ENCODE assay signal across 35 cellular contexts in the genomic region with DNA sequence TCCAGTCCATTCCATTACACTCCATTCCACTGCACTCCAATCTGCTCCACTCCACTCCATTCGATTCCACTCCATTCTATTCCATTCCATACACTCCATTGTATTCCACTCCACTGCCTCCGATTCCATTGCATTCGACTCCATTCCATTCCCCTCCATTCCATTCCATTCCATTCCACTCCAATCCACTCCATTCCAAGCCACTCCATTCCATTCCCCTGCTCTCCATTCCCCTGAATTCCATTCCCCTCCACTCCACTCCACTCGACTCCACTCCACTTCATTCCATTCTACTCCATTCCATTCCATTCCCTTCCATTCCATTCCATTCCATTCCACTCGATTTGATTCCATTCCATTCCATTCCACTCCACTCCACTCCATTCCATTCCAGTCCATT. TPM values are rescaled to one million over a fixed set of nuclear protein-coding genes. Genes with fewer than 3 reads are reported as not detected.
"Had no signal": no experiment of that assay in that cellular context is flagged by ENCODE, and none has a peak within 500 bp of the region (broad histone marks: within the 10 kb centered on the region; RNA-seq: fewer than 3 reads in every experiment).

No MANE protein-coding gene starts in this region.

- H3K27me3 ChIP-seq: body of pancreas, Peyer's patch had no signal

- H3K4me3 ChIP-seq: body of pancreas, Peyer's patch had no signal

- H3K27ac ChIP-seq: body of pancreas, Peyer's patch, VCaP had no signal

- H3K27ac Mint-ChIP-seq: activated CD4-positive, alpha-beta memory T cell treated with anti-CD3 and anti-CD28 coated beads, Interleukin-2, amount 10 ng/mL, durations not matched to agents 7 days and 5 days; activated CD4-positive, alpha-beta T cell treated with anti-CD3 and anti-CD28 coated beads for 36 hours; activated naive CD4-positive, alpha-beta T cell treated with anti-CD3 and anti-CD28 coated beads, Interleukin-2, amount 10 ng/mL, durations not matched to agents 7 days and 5 days; activated naive CD8-positive, alpha-beta T cell treated with anti-CD3 and anti-CD28 coated beads for 36 hours; activated T-cell treated with anti-CD3 and anti-CD28 coated beads, Interleukin-2, amount 50 U/mL, for 72 hours; activated T-helper 2 cell treated with anti-CD3 and anti-CD28 coated beads, Interferon-gamma antibody, Interleukin-2, Interleukin-4, amounts not matched to agents 10 μg/mL and 5 μg/mL and 100 μg/mL, durations not matched to agents 14 hours and 24 hours and 36 hours; T-cell had no signal

- H3K9me3 ChIP-seq: Peyer's patch had no signal

- H3K27me3 Mint-ChIP-seq: activated CD4-positive, alpha-beta memory T cell treated with anti-CD3 and anti-CD28 coated beads, Interleukin-2, amount 10 ng/mL, durations not matched to agents 7 days and 5 days; activated CD4-positive, alpha-beta T cell treated with anti-CD3 and anti-CD28 coated beads for 36 hours; activated naive CD4-positive, alpha-beta T cell treated with anti-CD3 and anti-CD28 coated beads, Interleukin-2, amount 10 ng/mL, durations not matched to agents 7 days and 5 days; activated naive CD8-positive, alpha-beta T cell treated with anti-CD3 and anti-CD28 coated beads for 36 hours; T-cell had no signal

- FAIRE-seq: bronchial epithelial cell had no signal

- H3K4me1 Mint-ChIP-seq: activated CD4-positive, alpha-beta memory T cell treated with anti-CD3 and anti-CD28 coated beads, Interleukin-2, amount 10 ng/mL, durations not matched to agents 7 days and 5 days; activated CD4-positive, alpha-beta T cell treated with anti-CD3 and anti-CD28 coated beads for 36 hours; activated naive CD4-positive, alpha-beta T cell treated with anti-CD3 and anti-CD28 coated beads, Interleukin-2, amount 10 ng/mL, durations not matched to agents 7 days and 5 days; activated naive CD8-positive, alpha-beta T cell treated with anti-CD3 and anti-CD28 coated beads for 36 hours; T-cell had no signal

- ATAC-seq: activated CD4-positive, alpha-beta T cell treated with anti-CD3 and anti-CD28 coated beads for 36 hours; activated T-cell treated with anti-CD3 and anti-CD28 coated beads, Interleukin-2, amount 50 U/mL, for 72 hours; body of pancreas; T-cell had no signal

- H3K4me3 Mint-ChIP-seq: activated CD4-positive, alpha-beta memory T cell treated with anti-CD3 and anti-CD28 coated beads, Interleukin-2, amount 10 ng/mL, durations not matched to agents 7 days and 5 days; activated CD4-positive, alpha-beta T cell treated with anti-CD3 and anti-CD28 coated beads for 36 hours; activated naive CD4-positive, alpha-beta T cell treated with anti-CD3 and anti-CD28 coated beads, Interleukin-2, amount 10 ng/mL, durations not matched to agents 7 days and 5 days; activated naive CD8-positive, alpha-beta T cell treated with anti-CD3 and anti-CD28 coated beads for 36 hours; activated T-cell treated with anti-CD3 and anti-CD28 coated beads, Interleukin-2, amount 50 U/mL, for 72 hours; T-cell had no signal

- H3K36me3 Mint-ChIP-seq: activated naive CD4-positive, alpha-beta T cell treated with anti-CD3 and anti-CD28 coated beads, Interleukin-2, amount 10 ng/mL, durations not matched to agents 7 days and 5 days; activated naive CD8-positive, alpha-beta T cell treated with anti-CD3 and anti-CD28 coated beads for 36 hours; T-cell had no signal

- H3K36me3 ChIP-seq: Peyer's patch had no signal

- H3K4me1 ChIP-seq: body of pancreas, Peyer's patch had no signal

- DNase-seq: activated CD4-positive, alpha-beta memory T cell treated with anti-CD3 and anti-CD28 coated beads, Interleukin-2, amount 10 ng/mL, durations not matched to agents 7 days and 5 days; activated CD4-positive, alpha-beta T cell treated with anti-CD3 and anti-CD28 coated beads for 36 hours; activated CD4-positive, alpha-beta T cell treated with anti-CD3 and anti-CD28 coated beads, Interleukin-2, amount 50 U/mL, for 1 hour; activated CD4-positive, CD25-positive, alpha-beta regulatory T cell; activated gamma-delta T cell treated with Interleukin-2 at 50 U/mL for 16 hours; activated naive CD4-positive, alpha-beta T cell treated with anti-CD3 and anti-CD28 coated beads, Interleukin-2, amount 10 ng/mL, durations not matched to agents 7 days and 5 days; activated naive CD8-positive, alpha-beta T cell treated with anti-CD3 and anti-CD28 coated beads for 36 hours; activated T-cell treated with anti-CD3 and anti-CD28 coated beads for 4 hours; activated T-cell treated with anti-CD3 and anti-CD28 coated beads, Interleukin-2, amount 50 U/mL, for 72 hours; anterior cingulate cortex; body of pancreas; central memory CD4-positive, alpha-beta T cell; KG1; NCI-H1092 treated with DMSO at 0.1 percent for 48 hours; NCI-H1417 treated with DMSO at 0.1 percent for 48 hours; NCI-H1694 treated with DMSO at 0.1 percent for 48 hours; NCI-H2029 treated with DMSO at 0.1 percent for 48 hours; NCI-H345; NCI-H510A treated with DMSO at 0.1 percent for 48 hours; NCI-H69; NK-92 treated with Interleukin-12 subunit alpha and Interleukin-12 subunit beta, amount 100 ng/mL, for 24 hours; Peyer's patch; SHP77 treated with DMSO at 0.1 percent for 48 hours; T-cell; T-helper 2 cell; T1000 had no signal

- H3K9me3 Mint-ChIP-seq: activated CD4-positive, alpha-beta memory T cell treated with anti-CD3 and anti-CD28 coated beads, Interleukin-2, amount 10 ng/mL, durations not matched to agents 7 days and 5 days; activated naive CD4-positive, alpha-beta T cell treated with anti-CD3 and anti-CD28 coated beads, Interleukin-2, amount 10 ng/mL, durations not matched to agents 7 days and 5 days; activated naive CD8-positive, alpha-beta T cell treated with anti-CD3 and anti-CD28 coated beads for 36 hours; activated T-cell treated with anti-CD3 and anti-CD28 coated beads, Interleukin-2, amount 50 U/mL, for 72 hours; activated T-helper 2 cell treated with anti-CD3 and anti-CD28 coated beads, Interferon-gamma antibody, Interleukin-2, Interleukin-4, amounts not matched to agents 10 μg/mL and 5 μg/mL and 100 μg/mL, durations not matched to agents 14 hours and 24 hours and 36 hours; T-cell had no signal

RNA-seq across cellular contexts. Expression of a gene that starts 25.7 kb away (rescaled TPM):
- total RNA-seq: activated CD4-positive, alpha-beta memory T cell treated with anti-CD3 and anti-CD28 coated beads, Interleukin-2, amount 10 ng/mL, durations not matched to agents 7 days and 5 days; activated CD4-positive, alpha-beta T cell treated with anti-CD3 and anti-CD28 coated beads for 36 hours; activated CD8-positive, alpha-beta memory T cell treated with anti-CD3 and anti-CD28 coated beads for 36 hours; activated naive CD8-positive, alpha-beta T cell treated with anti-CD3 and anti-CD28 coated beads for 36 hours; activated T-cell treated with anti-CD3 and anti-CD28 coated beads, Interleukin-2, amount 50 U/mL, for 72 hours; activated T-helper 2 cell treated with anti-CD3 and anti-CD28 coated beads, Interferon-gamma antibody, Interleukin-2, Interleukin-4, amounts not matched to agents 10 μg/mL and 5 μg/mL and 100 μg/mL, durations not matched to agents 14 hours and 24 hours and 36 hours; body of pancreas; bronchial epithelial cell; chondrocyte; LHCN-M2; M059J; Peyer's patch; SK-MEL-5; T-cell had no signal
- polyA plus RNA-seq: adipose tissue had no signal
